1 cellular context compared by ENCODE assay signal in the genomic region with DNA sequence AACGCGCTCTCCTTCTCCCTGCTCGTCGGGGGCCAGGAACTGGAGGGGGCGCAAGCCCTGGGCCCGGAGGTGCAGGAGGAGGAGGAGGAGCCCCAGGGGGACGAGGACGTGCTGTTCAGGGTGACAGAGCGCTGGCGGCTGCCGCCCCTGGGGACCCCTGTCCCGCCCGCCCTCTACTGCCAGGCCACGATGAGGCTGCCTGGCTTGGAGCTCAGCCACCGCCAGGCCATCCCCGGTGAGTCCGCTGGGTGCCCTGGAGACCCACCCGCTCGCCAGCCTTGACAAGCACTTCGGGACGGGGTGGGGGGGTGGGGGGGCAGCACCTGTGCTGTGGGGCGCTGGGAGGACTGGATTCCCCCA.
TF ChIP-seq lines count a peak whose summit lies in the region.

No MANE protein-coding gene starts in this region.

TF ChIP-seq in H1, 55 proteins besides CTCF, POLR2A, EP300 and RAD21:
- TF ChIP-seq EGR1 (IDR thresholded peaks at IDR 0.05; ENCODE audit: borderline replicate concordance, low read depth, low read length): no peak
- TF ChIP-seq CHD2 (IDR thresholded peaks at IDR 0.05; ENCODE audit: low read length): no peak
- no peak for TF ChIP-seq CEBPB (IDR thresholded peaks at IDR 0.05; ENCODE audit: low read depth, low read length)
- TF ChIP-seq, protein P1, sequence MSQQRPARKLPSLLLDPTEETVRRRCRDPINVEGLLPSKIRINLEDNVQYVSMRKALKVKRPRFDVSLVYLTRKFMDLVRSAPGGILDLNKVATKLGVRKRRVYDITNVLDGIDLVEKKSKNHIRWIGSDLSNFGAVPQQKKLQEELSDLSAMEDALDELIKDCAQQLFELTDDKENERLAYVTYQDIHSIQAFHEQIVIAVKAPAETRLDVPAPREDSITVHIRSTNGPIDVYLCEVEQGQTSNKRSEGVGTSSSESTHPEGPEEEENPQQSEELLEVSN (IDR thresholded peaks at IDR 0.05): no peak
- TF ChIP-seq HDAC2 (IDR thresholded peaks at IDR 0.05; ENCODE audit: borderline replicate concordance in 1 of 2, low read depth in 2 of 2, low read length in 2 of 2): no peak
- TF ChIP-seq SRF (IDR thresholded peaks at IDR 0.05; ENCODE audit: low read depth, low read length): no peak
- TF ChIP-seq, protein P2, sequence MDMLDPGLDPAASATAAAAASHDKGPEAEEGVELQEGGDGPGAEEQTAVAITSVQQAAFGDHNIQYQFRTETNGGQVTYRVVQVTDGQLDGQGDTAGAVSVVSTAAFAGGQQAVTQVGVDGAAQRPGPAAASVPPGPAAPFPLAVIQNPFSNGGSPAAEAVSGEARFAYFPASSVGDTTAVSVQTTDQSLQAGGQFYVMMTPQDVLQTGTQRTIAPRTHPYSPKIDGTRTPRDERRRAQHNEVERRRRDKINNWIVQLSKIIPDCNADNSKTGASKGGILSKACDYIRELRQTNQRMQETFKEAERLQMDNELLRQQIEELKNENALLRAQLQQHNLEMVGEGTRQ (IDR thresholded peaks at IDR 0.05; ENCODE audit: low read length): no peak
